In the genomic region with DNA sequence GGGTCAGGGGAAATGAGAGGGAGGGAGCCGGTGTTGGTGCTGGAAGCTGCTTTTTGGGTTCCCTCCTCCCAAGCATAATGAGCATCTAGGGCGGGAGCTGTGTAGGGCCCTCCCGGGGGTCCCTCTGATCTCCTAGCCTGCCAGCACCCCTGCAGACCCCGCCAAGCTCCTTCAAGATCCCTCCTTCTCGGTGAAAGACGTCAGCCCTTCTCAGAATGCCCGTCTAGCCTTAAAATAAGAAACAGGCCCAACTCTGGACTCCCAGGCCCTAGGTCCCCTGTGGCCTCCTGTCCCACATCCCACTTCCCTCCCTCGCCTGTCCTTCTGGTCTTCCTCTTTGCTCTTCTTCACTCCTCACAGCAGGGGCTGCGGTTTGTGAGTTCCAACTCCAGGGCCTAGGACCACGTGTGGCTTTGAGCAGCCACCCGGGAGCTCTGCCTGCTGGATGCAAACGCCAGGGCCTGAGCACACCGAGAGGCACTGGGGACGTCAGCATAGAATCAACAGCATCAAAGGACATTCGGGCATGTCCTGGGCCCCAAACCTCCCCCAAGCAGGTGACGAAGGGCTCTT, we compare ENCODE assay signal across 18 cellular contexts. TPM values are rescaled to one million over a fixed set of nuclear protein-coding genes. Genes with fewer than 3 reads are reported as not detected.
DNase-seq lines count a peak whose midpoint lies in the region; ATAC-seq and TF ChIP-seq lines count a peak whose summit lies in the region.
"Had no signal": no experiment of that assay in that cellular context is flagged by ENCODE, and none has a peak within 500 bp of the region (broad histone marks: within the 10 kb centered on the region; RNA-seq: fewer than 3 reads in every experiment).

No MANE protein-coding gene starts in this region.

- no peak overlapping the region for H3K27ac ChIP-seq in SJCRH30
- H3K27ac ChIP-seq: cardiac muscle cell, heart right ventricle, pancreas, sigmoid colon had no signal

- H3K4me3 ChIP-seq in NB4 (ENCODE audit: low read depth, low read length) (no peak overlapping the region), SJCRH30 (no peak overlapping the region)
- H3K4me3 ChIP-seq: cardiac muscle cell, heart right ventricle, pancreas, sigmoid colon had no signal

- H3K36me3 ChIP-seq in SJCRH30, result no peaks in the 10 kb centered on the region
- H3K36me3 ChIP-seq: cardiac muscle cell, heart right ventricle, pancreas, sigmoid colon had no signal

- H3K9me3 ChIP-seq in SJCRH30 (replicated peaks), result no peaks in the 10 kb centered on the region
- H3K9me3 ChIP-seq: heart right ventricle, pancreas, sigmoid colon had no signal

- H3K4me1 ChIP-seq in SJCRH30, result no peaks in the 10 kb centered on the region
- H3K4me1 ChIP-seq: heart right ventricle, sigmoid colon had no signal

- TF ChIP-seq POLR2A in NB4 (IDR thresholded peaks at IDR 0.05; ENCODE audit: extremely low read depth, insufficient read length), result no peak

- no peaks in the 10 kb centered on the region; the same call in 1 of the 2 replicates for H3K27me3 ChIP-seq in SJCRH30
- H3K27me3 ChIP-seq: cardiac muscle cell, heart right ventricle, pancreas, sigmoid colon had no signal

- DNase-seq in AG08396 (ENCODE audit: low spot score) (peak; percentile 10), D341Med (ENCODE audit: low spot score) (peak; percentile 15), NB4 (ENCODE audit: low read depth) (peak; percentile 94), mesenteric fat pad (ENCODE audit: low spot score) (peak; percentile 49), SJCRH30 (no peak)
- DNase-seq in stimulated activated naive CD4-positive, alpha-beta T cell (lab: John Stamatoyannopoulos, UW), result no peak
- DNase-seq: activated gamma-delta T cell, heart right ventricle, mammary epithelial cell, MM.1S, NCI-H146, NCI-H526 had no signal

- ATAC-seq in HG03460 (IDR thresholded peaks at IDR 0.05; ENCODE audit: unreplicated experiment), result no peak
- ATAC-seq: heart right ventricle, pancreas had no signal

- no peak for TF ChIP-seq CTCF in NB4 (IDR thresholded peaks at IDR 0.05; ENCODE audit: low read depth, low read length)

RNA-seq across cellular contexts. Expression of a gene that starts 8.8 kb away (rescaled TPM):
- total RNA-seq in mesenteric fat pad, result 0.71 TPM
- not detected in 2 replicates for total RNA-seq in SJCRH30 (2014; rRNA removed; shearing (Covaris generic))
- total RNA-seq: cardiac muscle cell, Daoy, mammary epithelial cell, myocyte, sigmoid colon had no signal

RNA-seq across cellular contexts. Expression of a gene that starts 49.3 kb away (rescaled TPM):
- 26.8 TPM for total RNA-seq in mesenteric fat pad
- total RNA-seq in SJCRH30 (2014; rRNA removed; shearing (Covaris generic)), result 0.08 TPM in 1 of 2 replicates, not detected in the other
- total RNA-seq: mammary epithelial cell had no signal

Comparison
In these comparisons a context has a peak if more than half of its experiments do, and no peak if none do; other contexts are left out.
1. DNase-seq: peak in AG08396 (single experiment), D341Med (single experiment), NB4 (single experiment) and mesenteric fat pad (single experiment); none in stimulated activated naive CD4-positive, alpha-beta T cell (0 of 6) and SJCRH30 (0 of 2).
2. RNA of a gene that starts 49.3 kb away (total RNA-seq): 26.8 TPM in mesenteric fat pad (single experiment); 0.08 TPM in SJCRH30; every median in the first group is over 10 times any median in the second.